ENCODE assay signal across 1 cellular context in the genomic region with DNA sequence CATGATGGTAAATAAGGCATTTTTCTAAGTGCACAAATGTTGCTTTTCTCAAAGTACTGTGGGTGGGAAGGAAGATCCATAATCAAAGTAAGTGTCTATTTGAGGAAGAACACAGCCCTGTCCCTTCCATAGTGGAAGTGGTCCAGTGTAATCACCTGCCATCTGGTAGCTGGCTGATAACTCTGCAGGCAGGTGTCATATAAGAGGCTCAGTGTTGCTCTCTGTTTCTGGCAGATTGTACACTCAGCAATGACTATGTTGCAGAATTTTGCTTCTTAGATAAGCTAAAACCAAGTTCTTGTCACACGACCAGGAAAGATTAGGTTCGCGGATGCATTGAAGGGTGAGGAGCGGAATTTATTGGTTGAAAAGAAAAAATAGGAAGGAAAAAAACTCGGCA.
TF ChIP-seq lines count a peak whose summit lies in the region.

No MANE protein-coding gene starts in this region.

TF ChIP-seq in K562, 482 proteins besides CTCF, POLR2A, EP300 and RAD21 (continued from another document and continues in another):
- TF ChIP-seq, protein P1, sequence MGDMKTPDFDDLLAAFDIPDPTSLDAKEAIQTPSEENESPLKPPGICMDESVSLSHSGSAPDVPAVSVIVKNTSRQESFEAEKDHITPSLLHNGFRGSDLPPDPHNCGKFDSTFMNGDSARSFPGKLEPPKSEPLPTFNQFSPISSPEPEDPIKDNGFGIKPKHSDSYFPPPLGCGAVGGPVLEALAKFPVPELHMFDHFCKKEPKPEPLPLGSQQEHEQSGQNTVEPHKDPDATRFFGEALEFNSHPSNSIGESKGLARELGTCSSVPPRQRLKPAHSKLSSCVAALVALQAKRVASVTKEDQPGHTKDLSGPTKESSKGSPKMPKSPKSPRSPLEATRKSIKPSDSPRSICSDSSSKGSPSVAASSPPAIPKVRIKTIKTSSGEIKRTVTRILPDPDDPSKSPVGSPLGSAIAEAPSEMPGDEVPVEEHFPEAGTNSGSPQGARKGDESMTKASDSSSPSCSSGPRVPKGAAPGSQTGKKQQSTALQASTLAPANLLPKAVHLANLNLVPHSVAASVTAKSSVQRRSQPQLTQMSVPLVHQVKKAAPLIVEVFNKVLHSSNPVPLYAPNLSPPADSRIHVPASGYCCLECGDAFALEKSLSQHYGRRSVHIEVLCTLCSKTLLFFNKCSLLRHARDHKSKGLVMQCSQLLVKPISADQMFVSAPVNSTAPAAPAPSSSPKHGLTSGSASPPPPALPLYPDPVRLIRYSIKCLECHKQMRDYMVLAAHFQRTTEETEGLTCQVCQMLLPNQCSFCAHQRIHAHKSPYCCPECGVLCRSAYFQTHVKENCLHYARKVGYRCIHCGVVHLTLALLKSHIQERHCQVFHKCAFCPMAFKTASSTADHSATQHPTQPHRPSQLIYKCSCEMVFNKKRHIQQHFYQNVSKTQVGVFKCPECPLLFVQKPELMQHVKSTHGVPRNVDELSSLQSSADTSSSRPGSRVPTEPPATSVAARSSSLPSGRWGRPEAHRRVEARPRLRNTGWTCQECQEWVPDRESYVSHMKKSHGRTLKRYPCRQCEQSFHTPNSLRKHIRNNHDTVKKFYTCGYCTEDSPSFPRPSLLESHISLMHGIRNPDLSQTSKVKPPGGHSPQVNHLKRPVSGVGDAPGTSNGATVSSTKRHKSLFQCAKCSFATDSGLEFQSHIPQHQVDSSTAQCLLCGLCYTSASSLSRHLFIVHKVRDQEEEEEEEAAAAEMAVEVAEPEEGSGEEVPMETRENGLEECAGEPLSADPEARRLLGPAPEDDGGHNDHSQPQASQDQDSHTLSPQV (IDR thresholded peaks at IDR 0.05), result no peak
- TF ChIP-seq, protein P2, sequence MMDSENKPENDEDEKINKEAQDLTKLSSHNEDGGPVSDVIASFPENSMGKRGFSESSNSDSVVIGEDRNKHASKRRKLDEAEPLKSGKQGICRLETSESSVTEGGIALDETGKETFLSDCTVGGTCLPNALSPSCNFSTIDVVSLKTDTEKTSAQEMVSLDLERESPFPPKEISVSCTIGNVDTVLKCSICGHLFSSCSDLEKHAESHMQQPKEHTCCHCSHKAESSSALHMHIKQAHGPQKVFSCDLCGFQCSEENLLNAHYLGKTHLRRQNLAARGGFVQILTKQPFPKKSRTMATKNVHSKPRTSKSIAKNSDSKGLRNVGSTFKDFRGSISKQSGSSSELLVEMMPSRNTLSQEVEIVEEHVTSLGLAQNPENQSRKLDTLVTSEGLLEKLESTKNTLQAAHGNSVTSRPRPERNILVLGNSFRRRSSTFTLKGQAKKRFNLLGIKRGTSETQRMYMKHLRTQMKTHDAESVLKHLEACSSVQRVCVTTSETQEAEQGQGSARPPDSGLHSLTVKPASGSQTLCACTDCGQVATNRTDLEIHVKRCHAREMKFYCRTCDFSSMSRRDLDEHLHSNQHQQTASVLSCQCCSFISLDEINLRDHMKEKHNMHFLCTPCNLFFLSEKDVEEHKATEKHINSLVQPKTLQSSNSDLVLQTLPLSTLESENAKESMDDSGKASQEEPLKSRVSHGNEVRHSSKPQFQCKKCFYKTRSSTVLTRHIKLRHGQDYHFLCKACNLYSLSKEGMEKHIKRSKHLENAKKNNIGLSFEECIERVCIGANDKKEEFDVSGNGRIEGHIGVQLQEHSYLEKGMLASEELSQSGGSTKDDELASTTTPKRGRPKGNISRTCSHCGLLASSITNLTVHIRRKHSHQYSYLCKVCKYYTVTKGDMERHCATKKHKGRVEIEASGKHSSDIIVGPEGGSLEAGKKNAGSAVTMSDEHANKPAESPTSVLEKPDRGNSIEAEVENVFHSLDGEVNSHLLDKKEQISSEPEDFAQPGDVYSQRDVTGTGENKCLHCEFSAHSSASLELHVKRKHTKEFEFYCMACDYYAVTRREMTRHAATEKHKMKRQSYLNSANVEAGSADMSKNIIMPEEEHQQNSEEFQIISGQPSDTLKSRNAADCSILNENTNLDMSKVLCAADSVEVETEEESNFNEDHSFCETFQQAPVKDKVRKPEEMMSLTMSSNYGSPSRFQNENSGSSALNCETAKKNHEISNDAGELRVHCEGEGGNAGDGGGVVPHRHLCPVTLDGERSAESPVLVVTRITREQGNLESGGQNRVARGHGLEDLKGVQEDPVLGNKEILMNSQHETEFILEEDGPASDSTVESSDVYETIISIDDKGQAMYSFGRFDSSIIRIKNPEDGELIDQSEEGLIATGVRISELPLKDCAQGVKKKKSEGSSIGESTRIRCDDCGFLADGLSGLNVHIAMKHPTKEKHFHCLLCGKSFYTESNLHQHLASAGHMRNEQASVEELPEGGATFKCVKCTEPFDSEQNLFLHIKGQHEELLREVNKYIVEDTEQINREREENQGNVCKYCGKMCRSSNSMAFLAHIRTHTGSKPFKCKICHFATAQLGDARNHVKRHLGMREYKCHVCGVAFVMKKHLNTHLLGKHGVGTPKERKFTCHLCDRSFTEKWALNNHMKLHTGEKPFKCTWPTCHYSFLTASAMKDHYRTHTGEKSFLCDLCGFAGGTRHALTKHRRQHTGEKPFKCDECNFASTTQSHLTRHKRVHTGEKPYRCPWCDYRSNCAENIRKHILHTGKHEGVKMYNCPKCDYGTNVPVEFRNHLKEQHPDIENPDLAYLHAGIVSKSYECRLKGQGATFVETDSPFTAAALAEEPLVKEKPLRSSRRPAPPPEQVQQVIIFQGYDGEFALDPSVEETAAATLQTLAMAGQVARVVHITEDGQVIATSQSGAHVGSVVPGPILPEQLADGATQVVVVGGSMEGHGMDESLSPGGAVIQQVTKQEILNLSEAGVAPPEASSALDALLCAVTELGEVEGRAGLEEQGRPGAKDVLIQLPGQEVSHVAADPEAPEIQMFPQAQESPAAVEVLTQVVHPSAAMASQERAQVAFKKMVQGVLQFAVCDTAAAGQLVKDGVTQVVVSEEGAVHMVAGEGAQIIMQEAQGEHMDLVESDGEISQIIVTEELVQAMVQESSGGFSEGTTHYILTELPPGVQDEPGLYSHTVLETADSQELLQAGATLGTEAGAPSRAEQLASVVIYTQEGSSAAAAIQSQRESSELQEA (IDR thresholded peaks at IDR 0.05; ENCODE audit: low read depth), result no peak
- TF ChIP-seq HMG20B (CRISPR knock-in tag; IDR thresholded peaks at IDR 0.05), result no peak
- peak in 1 of 2 experiments; percentile 72; a peak in 2 of 4 replicates for TF ChIP-seq ETV6 (IDR thresholded peaks at IDR 0.05; ENCODE audit: borderline replicate concordance in 1 of 2, low read depth in 2 of 2, low read length in 1 of 2)
- TF ChIP-seq ETV6 (CRISPR knock-in tag; IDR thresholded peaks at IDR 0.05; ENCODE audit: borderline replicate concordance), result no peak
- TF ChIP-seq NR3C1 (CRISPR knock-in tag; IDR thresholded peaks at IDR 0.05), result no peak
- TF ChIP-seq SIN3B (IDR thresholded peaks at IDR 0.05; ENCODE audit: low read depth), result no peak
- no peak for TF ChIP-seq GTF2A2 (tag; IDR thresholded peaks at IDR 0.05)
- TF ChIP-seq, protein P3, sequence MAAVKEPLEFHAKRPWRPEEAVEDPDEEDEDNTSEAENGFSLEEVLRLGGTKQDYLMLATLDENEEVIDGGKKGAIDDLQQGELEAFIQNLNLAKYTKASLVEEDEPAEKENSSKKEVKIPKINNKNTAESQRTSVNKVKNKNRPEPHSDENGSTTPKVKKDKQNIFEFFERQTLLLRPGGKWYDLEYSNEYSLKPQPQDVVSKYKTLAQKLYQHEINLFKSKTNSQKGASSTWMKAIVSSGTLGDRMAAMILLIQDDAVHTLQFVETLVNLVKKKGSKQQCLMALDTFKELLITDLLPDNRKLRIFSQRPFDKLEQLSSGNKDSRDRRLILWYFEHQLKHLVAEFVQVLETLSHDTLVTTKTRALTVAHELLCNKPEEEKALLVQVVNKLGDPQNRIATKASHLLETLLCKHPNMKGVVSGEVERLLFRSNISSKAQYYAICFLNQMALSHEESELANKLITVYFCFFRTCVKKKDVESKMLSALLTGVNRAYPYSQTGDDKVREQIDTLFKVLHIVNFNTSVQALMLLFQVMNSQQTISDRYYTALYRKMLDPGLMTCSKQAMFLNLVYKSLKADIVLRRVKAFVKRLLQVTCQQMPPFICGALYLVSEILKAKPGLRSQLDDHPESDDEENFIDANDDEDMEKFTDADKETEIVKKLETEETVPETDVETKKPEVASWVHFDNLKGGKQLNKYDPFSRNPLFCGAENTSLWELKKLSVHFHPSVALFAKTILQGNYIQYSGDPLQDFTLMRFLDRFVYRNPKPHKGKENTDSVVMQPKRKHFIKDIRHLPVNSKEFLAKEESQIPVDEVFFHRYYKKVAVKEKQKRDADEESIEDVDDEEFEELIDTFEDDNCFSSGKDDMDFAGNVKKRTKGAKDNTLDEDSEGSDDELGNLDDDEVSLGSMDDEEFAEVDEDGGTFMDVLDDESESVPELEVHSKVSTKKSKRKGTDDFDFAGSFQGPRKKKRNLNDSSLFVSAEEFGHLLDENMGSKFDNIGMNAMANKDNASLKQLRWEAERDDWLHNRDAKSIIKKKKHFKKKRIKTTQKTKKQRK (IDR thresholded peaks at IDR 0.05; ENCODE audit: borderline replicate concordance, low read depth, low read length), result no peak
- TF ChIP-seq, protein P4, sequence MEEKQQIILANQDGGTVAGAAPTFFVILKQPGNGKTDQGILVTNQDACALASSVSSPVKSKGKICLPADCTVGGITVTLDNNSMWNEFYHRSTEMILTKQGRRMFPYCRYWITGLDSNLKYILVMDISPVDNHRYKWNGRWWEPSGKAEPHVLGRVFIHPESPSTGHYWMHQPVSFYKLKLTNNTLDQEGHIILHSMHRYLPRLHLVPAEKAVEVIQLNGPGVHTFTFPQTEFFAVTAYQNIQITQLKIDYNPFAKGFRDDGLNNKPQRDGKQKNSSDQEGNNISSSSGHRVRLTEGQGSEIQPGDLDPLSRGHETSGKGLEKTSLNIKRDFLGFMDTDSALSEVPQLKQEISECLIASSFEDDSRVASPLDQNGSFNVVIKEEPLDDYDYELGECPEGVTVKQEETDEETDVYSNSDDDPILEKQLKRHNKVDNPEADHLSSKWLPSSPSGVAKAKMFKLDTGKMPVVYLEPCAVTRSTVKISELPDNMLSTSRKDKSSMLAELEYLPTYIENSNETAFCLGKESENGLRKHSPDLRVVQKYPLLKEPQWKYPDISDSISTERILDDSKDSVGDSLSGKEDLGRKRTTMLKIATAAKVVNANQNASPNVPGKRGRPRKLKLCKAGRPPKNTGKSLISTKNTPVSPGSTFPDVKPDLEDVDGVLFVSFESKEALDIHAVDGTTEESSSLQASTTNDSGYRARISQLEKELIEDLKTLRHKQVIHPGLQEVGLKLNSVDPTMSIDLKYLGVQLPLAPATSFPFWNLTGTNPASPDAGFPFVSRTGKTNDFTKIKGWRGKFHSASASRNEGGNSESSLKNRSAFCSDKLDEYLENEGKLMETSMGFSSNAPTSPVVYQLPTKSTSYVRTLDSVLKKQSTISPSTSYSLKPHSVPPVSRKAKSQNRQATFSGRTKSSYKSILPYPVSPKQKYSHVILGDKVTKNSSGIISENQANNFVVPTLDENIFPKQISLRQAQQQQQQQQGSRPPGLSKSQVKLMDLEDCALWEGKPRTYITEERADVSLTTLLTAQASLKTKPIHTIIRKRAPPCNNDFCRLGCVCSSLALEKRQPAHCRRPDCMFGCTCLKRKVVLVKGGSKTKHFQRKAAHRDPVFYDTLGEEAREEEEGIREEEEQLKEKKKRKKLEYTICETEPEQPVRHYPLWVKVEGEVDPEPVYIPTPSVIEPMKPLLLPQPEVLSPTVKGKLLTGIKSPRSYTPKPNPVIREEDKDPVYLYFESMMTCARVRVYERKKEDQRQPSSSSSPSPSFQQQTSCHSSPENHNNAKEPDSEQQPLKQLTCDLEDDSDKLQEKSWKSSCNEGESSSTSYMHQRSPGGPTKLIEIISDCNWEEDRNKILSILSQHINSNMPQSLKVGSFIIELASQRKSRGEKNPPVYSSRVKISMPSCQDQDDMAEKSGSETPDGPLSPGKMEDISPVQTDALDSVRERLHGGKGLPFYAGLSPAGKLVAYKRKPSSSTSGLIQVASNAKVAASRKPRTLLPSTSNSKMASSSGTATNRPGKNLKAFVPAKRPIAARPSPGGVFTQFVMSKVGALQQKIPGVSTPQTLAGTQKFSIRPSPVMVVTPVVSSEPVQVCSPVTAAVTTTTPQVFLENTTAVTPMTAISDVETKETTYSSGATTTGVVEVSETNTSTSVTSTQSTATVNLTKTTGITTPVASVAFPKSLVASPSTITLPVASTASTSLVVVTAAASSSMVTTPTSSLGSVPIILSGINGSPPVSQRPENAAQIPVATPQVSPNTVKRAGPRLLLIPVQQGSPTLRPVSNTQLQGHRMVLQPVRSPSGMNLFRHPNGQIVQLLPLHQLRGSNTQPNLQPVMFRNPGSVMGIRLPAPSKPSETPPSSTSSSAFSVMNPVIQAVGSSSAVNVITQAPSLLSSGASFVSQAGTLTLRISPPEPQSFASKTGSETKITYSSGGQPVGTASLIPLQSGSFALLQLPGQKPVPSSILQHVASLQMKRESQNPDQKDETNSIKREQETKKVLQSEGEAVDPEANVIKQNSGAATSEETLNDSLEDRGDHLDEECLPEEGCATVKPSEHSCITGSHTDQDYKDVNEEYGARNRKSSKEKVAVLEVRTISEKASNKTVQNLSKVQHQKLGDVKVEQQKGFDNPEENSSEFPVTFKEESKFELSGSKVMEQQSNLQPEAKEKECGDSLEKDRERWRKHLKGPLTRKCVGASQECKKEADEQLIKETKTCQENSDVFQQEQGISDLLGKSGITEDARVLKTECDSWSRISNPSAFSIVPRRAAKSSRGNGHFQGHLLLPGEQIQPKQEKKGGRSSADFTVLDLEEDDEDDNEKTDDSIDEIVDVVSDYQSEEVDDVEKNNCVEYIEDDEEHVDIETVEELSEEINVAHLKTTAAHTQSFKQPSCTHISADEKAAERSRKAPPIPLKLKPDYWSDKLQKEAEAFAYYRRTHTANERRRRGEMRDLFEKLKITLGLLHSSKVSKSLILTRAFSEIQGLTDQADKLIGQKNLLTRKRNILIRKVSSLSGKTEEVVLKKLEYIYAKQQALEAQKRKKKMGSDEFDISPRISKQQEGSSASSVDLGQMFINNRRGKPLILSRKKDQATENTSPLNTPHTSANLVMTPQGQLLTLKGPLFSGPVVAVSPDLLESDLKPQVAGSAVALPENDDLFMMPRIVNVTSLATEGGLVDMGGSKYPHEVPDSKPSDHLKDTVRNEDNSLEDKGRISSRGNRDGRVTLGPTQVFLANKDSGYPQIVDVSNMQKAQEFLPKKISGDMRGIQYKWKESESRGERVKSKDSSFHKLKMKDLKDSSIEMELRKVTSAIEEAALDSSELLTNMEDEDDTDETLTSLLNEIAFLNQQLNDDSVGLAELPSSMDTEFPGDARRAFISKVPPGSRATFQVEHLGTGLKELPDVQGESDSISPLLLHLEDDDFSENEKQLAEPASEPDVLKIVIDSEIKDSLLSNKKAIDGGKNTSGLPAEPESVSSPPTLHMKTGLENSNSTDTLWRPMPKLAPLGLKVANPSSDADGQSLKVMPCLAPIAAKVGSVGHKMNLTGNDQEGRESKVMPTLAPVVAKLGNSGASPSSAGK (IDR thresholded peaks at IDR 0.05), result no peak
- TF ChIP-seq RBM22 (IDR thresholded peaks at IDR 0.05; ENCODE audit: low read depth, low read length, poor library complexity, severe bottlenecking), result no peak
- TF ChIP-seq, protein P5, sequence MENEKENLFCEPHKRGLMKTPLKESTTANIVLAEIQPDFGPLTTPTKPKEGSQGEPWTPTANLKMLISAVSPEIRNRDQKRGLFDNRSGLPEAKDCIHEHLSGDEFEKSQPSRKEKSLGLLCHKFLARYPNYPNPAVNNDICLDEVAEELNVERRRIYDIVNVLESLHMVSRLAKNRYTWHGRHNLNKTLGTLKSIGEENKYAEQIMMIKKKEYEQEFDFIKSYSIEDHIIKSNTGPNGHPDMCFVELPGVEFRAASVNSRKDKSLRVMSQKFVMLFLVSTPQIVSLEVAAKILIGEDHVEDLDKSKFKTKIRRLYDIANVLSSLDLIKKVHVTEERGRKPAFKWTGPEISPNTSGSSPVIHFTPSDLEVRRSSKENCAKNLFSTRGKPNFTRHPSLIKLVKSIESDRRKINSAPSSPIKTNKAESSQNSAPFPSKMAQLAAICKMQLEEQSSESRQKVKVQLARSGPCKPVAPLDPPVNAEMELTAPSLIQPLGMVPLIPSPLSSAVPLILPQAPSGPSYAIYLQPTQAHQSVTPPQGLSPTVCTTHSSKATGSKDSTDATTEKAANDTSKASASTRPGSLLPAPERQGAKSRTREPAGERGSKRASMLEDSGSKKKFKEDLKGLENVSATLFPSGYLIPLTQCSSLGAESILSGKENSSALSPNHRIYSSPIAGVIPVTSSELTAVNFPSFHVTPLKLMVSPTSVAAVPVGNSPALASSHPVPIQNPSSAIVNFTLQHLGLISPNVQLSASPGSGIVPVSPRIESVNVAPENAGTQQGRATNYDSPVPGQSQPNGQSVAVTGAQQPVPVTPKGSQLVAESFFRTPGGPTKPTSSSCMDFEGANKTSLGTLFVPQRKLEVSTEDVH (IDR thresholded peaks at IDR 0.05; ENCODE audit: low read depth, partially characterized antibody), result no peak
- no peak for TF ChIP-seq SNRNP70 (optimal IDR thresholded peaks at IDR 0.05; ENCODE audit: low read depth, low read length)
